In genomic region chr1:66270122-66270812, GRCh38 we compare ENCODE assay signal across 1 cellular context.
TF ChIP-seq lines count a peak whose summit lies in the region.

No MANE protein-coding gene starts in this region.

TF ChIP-seq in HCT116, 20 proteins besides CTCF, POLR2A, EP300 and RAD21 (continued from another document):
- TF ChIP-seq POLR2AphosphoS5 (IDR thresholded peaks at IDR 0.05; ENCODE audit: low read depth, low read length): no peak
- no peak for TF ChIP-seq CBX3 (IDR thresholded peaks at IDR 0.05; ENCODE audit: low read depth)
- TF ChIP-seq SP1 (IDR thresholded peaks at IDR 0.05; ENCODE audit: low read depth): no peak
